Comparison of ENCODE assay signal across 20 cellular contexts in genomic region chr15:57849332-57849731, GRCh38.
"Had no signal": no experiment of that assay in that cellular context is flagged by ENCODE, and none has a peak within 500 bp of the region (broad histone marks: within the 10 kb centered on the region; RNA-seq: fewer than 3 reads in every experiment).

No MANE protein-coding gene starts in this region.

- H3K9me3 Mint-ChIP-seq: activated CD4-positive, alpha-beta memory T cell treated with anti-CD3 and anti-CD28 coated beads for 36 hours; central memory CD8-positive, alpha-beta T cell; effector memory CD8-positive, alpha-beta T cell; memory B cell; stimulated activated memory B cell treated with anti-CD40 and anti-IgM and Interleukin-4, amounts not matched to agents 10 μg/mL and 1 μg/mL and 100 μg/mL, for 72 hours had no signal

- H3K4me3 ChIP-seq: dorsolateral prefrontal cortex, esophagus squamous epithelium, gastroesophageal sphincter, heart left ventricle, pancreas, right lobe of liver, upper lobe of left lung had no signal

- H3K27ac ChIP-seq: esophagus squamous epithelium, gastroesophageal sphincter, heart left ventricle, pancreas, right lobe of liver, upper lobe of left lung had no signal

- H3K4me1 Mint-ChIP-seq: central memory CD8-positive, alpha-beta T cell; memory B cell; stimulated activated memory B cell treated with anti-CD40 and anti-IgM and Interleukin-4, amounts not matched to agents 10 μg/mL and 1 μg/mL and 100 μg/mL, for 72 hours had no signal

- DNase-seq: activated CD4-positive, alpha-beta memory T cell treated with anti-CD3 and anti-CD28 coated beads for 36 hours; activated CD4-positive, alpha-beta T cell treated with anti-CD3 and anti-CD28 coated beads for 4 hours; dorsolateral prefrontal cortex; effector memory CD8-positive, alpha-beta T cell; esophagus squamous epithelium; heart left ventricle; left cardiac atrium; nephron progenitor cell; pancreas; right lobe of liver; small intestine; stimulated activated CD4-positive, alpha-beta T cell treated with anti-CD3 and anti-CD28 coated beads, Interleukin-2, amount 100 ng/mL, for 24 hours; T-helper 9 cell; upper lobe of left lung had no signal

- H3K27me3 ChIP-seq: heart left ventricle, pancreas, right lobe of liver, upper lobe of left lung had no signal

- ATAC-seq: effector memory CD8-positive, alpha-beta T cell; gastroesophageal sphincter; heart left ventricle; left cardiac atrium; pancreas; right lobe of liver; stimulated activated memory B cell treated with anti-CD40 and anti-IgM and Interleukin-4, amounts not matched to agents 10 μg/mL and 1 μg/mL and 100 μg/mL, for 72 hours; WTC11 had no signal

- H3K4me3 Mint-ChIP-seq: activated CD4-positive, alpha-beta memory T cell treated with anti-CD3 and anti-CD28 coated beads for 36 hours; central memory CD8-positive, alpha-beta T cell; effector memory CD8-positive, alpha-beta T cell; memory B cell; nephron progenitor cell; stimulated activated memory B cell treated with anti-CD40 and anti-IgM and Interleukin-4, amounts not matched to agents 10 μg/mL and 1 μg/mL and 100 μg/mL, for 72 hours; WTC11 had no signal

- H3K4me1 ChIP-seq: esophagus squamous epithelium, gastroesophageal sphincter, heart left ventricle, pancreas, right lobe of liver, upper lobe of left lung had no signal

- H3K36me3 Mint-ChIP-seq: activated CD4-positive, alpha-beta memory T cell treated with anti-CD3 and anti-CD28 coated beads for 36 hours; activated naive CD4-positive, alpha-beta T cell treated with anti-CD3 and anti-CD28 coated beads, Interleukin-2, amount 50 U/mL, for 72 hours; memory B cell; stimulated activated memory B cell treated with anti-CD40 and anti-IgM and Interleukin-4, amounts not matched to agents 10 μg/mL and 1 μg/mL and 100 μg/mL, for 72 hours had no signal

- H3K27ac Mint-ChIP-seq: activated CD4-positive, alpha-beta memory T cell treated with anti-CD3 and anti-CD28 coated beads for 36 hours; activated naive CD4-positive, alpha-beta T cell treated with anti-CD3 and anti-CD28 coated beads, Interleukin-2, amount 50 U/mL, for 72 hours; effector memory CD8-positive, alpha-beta T cell; memory B cell; nephron progenitor cell; stimulated activated memory B cell treated with anti-CD40 and anti-IgM and Interleukin-4, amounts not matched to agents 10 μg/mL and 1 μg/mL and 100 μg/mL, for 72 hours; WTC11 had no signal
